In the genomic region with DNA sequence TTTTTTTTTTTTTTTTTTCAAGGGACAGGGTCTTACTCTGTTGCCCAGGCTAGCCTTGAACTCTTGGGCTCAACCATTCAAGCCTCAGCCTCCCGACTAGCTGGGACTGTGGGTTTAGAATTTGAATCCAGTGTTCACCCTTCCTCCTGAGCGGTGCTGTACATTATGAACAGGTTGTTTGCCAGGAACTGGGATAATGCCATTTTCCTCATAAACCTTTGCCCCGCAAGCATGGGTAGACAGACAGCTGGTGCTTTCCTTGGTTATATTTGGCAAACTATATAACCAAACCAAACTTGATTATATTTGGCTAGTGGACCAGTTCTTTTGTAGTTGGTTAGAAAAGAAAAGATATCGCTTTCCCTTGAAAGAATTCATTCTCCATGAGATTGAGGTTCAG, we compare ENCODE assay signal across 26 cellular contexts. TPM values are rescaled to one million over a fixed set of nuclear protein-coding genes. Genes with fewer than 3 reads are reported as not detected.
A peak's percentile ranks its signal among the peaks of the same experiment; 100 is the strongest.
DNase-seq lines count a peak whose midpoint lies in the region; ATAC-seq, FAIRE-seq and TF ChIP-seq lines count a peak whose summit lies in the region.
"Had no signal": no experiment of that assay in that cellular context is flagged by ENCODE, and none has a peak within 500 bp of the region (broad histone marks: within the 10 kb centered on the region; RNA-seq: fewer than 3 reads in every experiment).

No MANE protein-coding gene starts in this region.

- H3K9me3 ChIP-seq in BLaER1 (no peaks in the 10 kb centered on the region), GM12878 (replicated peaks; ENCODE audit: control insufficient read depth, insufficient read depth, low read length) (no peaks in the 10 kb centered on the region), mucosa of descending colon (no peaks in the 10 kb centered on the region), A673 (ENCODE audit: low read depth, low read length, poor library complexity, severe bottlenecking) (no peaks in the 10 kb centered on the region)
- H3K9me3 ChIP-seq: ascending aorta, upper lobe of left lung had no signal

- peak overlapping the region; percentile 48 for H3K4me3 ChIP-seq in BLaER1
- H3K4me3 ChIP-seq in GM12878 = no peak overlapping the region
- H3K4me3 ChIP-seq in mucosa of descending colon = no peak overlapping the region
- H3K4me3 ChIP-seq in A673 (ENCODE audit: low read depth, low read length, poor library complexity, severe bottlenecking) = no peak overlapping the region
- H3K4me3 ChIP-seq: ascending aorta, dorsolateral prefrontal cortex, GM23248, upper lobe of left lung had no signal

- no peak for TF ChIP-seq POLR2A in GM12878 (IDR thresholded peaks at IDR 0.05; ENCODE audit: low read depth, low read length)

- RAD21 ChIA-PET in GM12878 (lab: Charles Lee; ENCODE audit: unreplicated experiment) = interaction anchor here (0.7 to 6.7 kb wide), 12 partner anchors 10 to 459 kb away, joined by 3 to 99 read pairs (median 18); no protein-coding TSS in a partner anchor

- WGBS in GM12878 (ENCODE audit: insufficient coverage, insufficient replicate concordance, low lambda C conversion rate, missing lambda C conversion rate) = 100% methylated on average over 4 of the region's 4 CpGs

- SMC1A ChIA-PET in GM12878 (lab: Charles Lee; ENCODE audit: uncharacterized antibody, unreplicated experiment) = interaction anchor here (0.6 to 6.5 kb wide), 13 partner anchors 10 to 461 kb away, joined by 3 to 104 read pairs (median 6); no protein-coding TSS in a partner anchor

- BruUV-seq in GM12878 (replicated peaks; lab: Mats Ljungman, UMichigan) = no TSS peak
- BruUV-seq in A673 (replicated peaks; lab: Mats Ljungman, UMichigan) = no TSS peak

- H4K20me1 ChIP-seq in BLaER1 (peaks cover 11% of the 10 kb centered on the region), GM12878 (ENCODE audit: control insufficient read depth, insufficient read depth) (no peaks in the 10 kb centered on the region; the same call in 1 of the 2 replicates)

- H3K9ac ChIP-seq in BLaER1 (peak overlapping the region; percentile 89), GM12878 (ENCODE audit: control insufficient read depth, insufficient read depth, low read length) (0 out of 2 replicates have a peak overlapping the region, but pooled peaks have one; percentile 2)
- H3K9ac ChIP-seq: GM23248, parathyroid adenoma had no signal

- H3K36me3 ChIP-seq in BLaER1 (peaks cover 27% of the 10 kb centered on the region), GM12878 (ENCODE audit: control insufficient read depth in 2 of 2, insufficient read depth in 2 of 2, low read length in 1 of 2) (peaks cover 0 to 2% of the 10 kb centered on the region in 2 experiments; a peak in 2 of 4 replicates), mucosa of descending colon (ENCODE audit: low read depth) (no peaks in the 10 kb centered on the region), A673 (ENCODE audit: insufficient read depth, low read length, poor library complexity, severe bottlenecking) (no peaks in the 10 kb centered on the region)
- H3K36me3 ChIP-seq: ascending aorta had no signal

- H3K27ac ChIP-seq in BLaER1 (peak overlapping the region; percentile 95), GM12878 (ENCODE audit: control insufficient read depth, insufficient read depth) (peak overlapping the region; percentile 95), A673 (ENCODE audit: low read depth, low read length, poor library complexity, severe bottlenecking) (no peak overlapping the region)
- H3K27ac ChIP-seq: ascending aorta, dorsolateral prefrontal cortex, GM23248, parathyroid adenoma, upper lobe of left lung had no signal

- H3K4me1 ChIP-seq in BLaER1 (peaks cover 100% of the 10 kb centered on the region), GM12878 (ENCODE audit: control insufficient read depth, insufficient read depth, low read length) (peaks cover 60% of the 10 kb centered on the region), mucosa of descending colon (ENCODE audit: low read depth) (peaks cover 27% of the 10 kb centered on the region), A673 (ENCODE audit: insufficient read depth, low read length, poor library complexity, severe bottlenecking) (peaks cover 34% of the 10 kb centered on the region)
- H3K4me1 ChIP-seq: parathyroid adenoma had no signal

- DNase-seq in NCI-H69 (lab: John Stamatoyannopoulos, UW) = peak; percentile 54
- DNase-seq in GM12878 (ENCODE audit: low read depth, low spot score) = no peak
- DNase-seq in mucosa of descending colon = peak in 1 of 3 donors; percentile 43
- DNase-seq in HTR-8/SVneo (ENCODE audit: insufficient read length, low spot score) = no peak
- DNase-seq in urothelium cell line (ENCODE audit: low spot score) = no peak
- DNase-seq in A673 (ENCODE audit: low spot score) = no peak
- DNase-seq: activated CD4-positive, alpha-beta T cell treated with anti-CD3 and anti-CD28 coated beads, Interleukin-2, amount 50 U/mL, for 48 hours; activated CD4-positive, CD25-positive, alpha-beta regulatory T cell; DMS79; dorsolateral prefrontal cortex; GM23248; hypothalamus; immature natural killer cell; KG1; left ventricle myocardium superior; MV-4-11; NK-92 treated with Interleukin-12 subunit alpha and Interleukin-12 subunit beta, amount 100 ng/mL, for 24 hours; SIG-M5; small intestine; stimulated activated CD4-positive, alpha-beta T cell treated with anti-CD3 and anti-CD28 coated beads, Interleukin-1b, Interleukin-23, amount 100 ng/mL, for 48 hours; upper lobe of left lung had no signal

- CTCF ChIA-PET in GM12878 (lab: Yijun Ruan, JAX) = interaction anchor here (1.4 to 6.6 kb wide), 11 partner anchors 9 to 407 kb away, joined by 4 to 44 read pairs (median 12); no protein-coding TSS in a partner anchor
- CTCF ChIA-PET in A673 (lab: Charles Lee) = no interaction called here

- peaks cover 41% of the 10 kb centered on the region for H3K79me2 ChIP-seq in GM12878 (ENCODE audit: control insufficient read depth, insufficient read depth, low read length)

- ATAC-seq in GM12878 (no peak), mucosa of descending colon (peak; percentile 78), GM21360 (IDR thresholded peaks at IDR 0.05; ENCODE audit: unreplicated experiment) (no peak)
- ATAC-seq: left ventricle myocardium superior, Panc1 had no signal

- POLR2A ChIA-PET in GM12878 (lab: Charles Lee) (interaction anchor here (0.7 to 4.3 kb wide), 6 partner anchors 8 to 404 kb away, joined by 4 to 48 read pairs (median 7); no protein-coding TSS in a partner anchor), A673 (lab: Charles Lee; ENCODE audit: low non-redundant PET) (no interaction called here)

- no peak for TF ChIP-seq EP300 in GM12878 (IDR thresholded peaks at IDR 0.05; ENCODE audit: borderline replicate concordance in 1 of 2, control insufficient read depth in 1 of 2, low read depth in 2 of 2, low read length in 2 of 2)

- H2AFZ ChIP-seq in GM12878 (ENCODE audit: control insufficient read depth, low read depth, low read length) = no peak overlapping the region
- H2AFZ ChIP-seq: GM23248, parathyroid adenoma had no signal

- H3K4me2 ChIP-seq in BLaER1 (peak overlapping the region; percentile 91), GM12878 (ENCODE audit: control insufficient read depth, insufficient read depth) (peak overlapping the region; percentile 91; the same call in 1 of the 2 replicates)

- TF ChIP-seq CTCF in GM12878 (IDR thresholded peaks at IDR 0.05 in 2 of 3, conservative IDR thresholded peaks at IDR 0.05 in 1 of 3; ENCODE audit: control insufficient read depth in 2 of 3, extremely low read depth in 1 of 3, insufficient read depth in 1 of 3, low read depth in 3 of 3, low read length in 3 of 3) = no peak
- no peak for TF ChIP-seq CTCF in mucosa of descending colon (IDR thresholded peaks at IDR 0.05)
- TF ChIP-seq CTCF in A673 (conservative IDR thresholded peaks at IDR 0.05; ENCODE audit: low read depth, low read length) = no peak

- in situ Hi-C loops in GM12878 (cut with MboI) = loop anchor here (5.0 kb wide), 1 partner anchor 90 kb away; no protein-coding TSS in a partner anchor

- TF ChIP-seq RAD21 in GM12878 (IDR thresholded peaks at IDR 0.05; ENCODE audit: insufficient read depth, low read depth, low read length) = no peak

- intact Hi-C loops in GM12878 (cut with micrococcal nuclease; ENCODE audit: unreplicated experiment) (no loop called here), mucosa of descending colon (cut with DNase I, micrococcal nuclease) (no loop called here), A673 (cut with micrococcal nuclease; ENCODE audit: unreplicated experiment) (no loop called here)

- FAIRE-seq in GM12878 (lab: Jason Lieb, UNC) (no peak), HTR-8/SVneo (lab: Jason Lieb, UNC) (no peak), urothelium cell line (lab: Jason Lieb, UNC) (no peak)
- FAIRE-seq: small intestine had no signal

- H3K27me3 ChIP-seq in BLaER1 (no peaks in the 10 kb centered on the region), GM12878 (replicated peaks in 1 of 2; ENCODE audit: control insufficient read depth in 2 of 2, insufficient read depth in 2 of 2, low read length in 1 of 2) (no peaks in the 10 kb centered on the region), A673 (replicated peaks; ENCODE audit: insufficient read depth, low read depth, low read length, poor library complexity) (no peaks in the 10 kb centered on the region)
- H3K27me3 ChIP-seq: ascending aorta, dorsolateral prefrontal cortex, upper lobe of left lung had no signal

TF ChIP-seq in GM12878, 131 proteins besides CTCF, POLR2A, EP300 and RAD21:
- TF ChIP-seq NR2F1 (conservative IDR thresholded peaks at IDR 0.05) (no peak), NRF1 (conservative IDR thresholded peaks at IDR 0.05; ENCODE audit: low read depth, low read length) (no peak), RFX5 (IDR thresholded peaks at IDR 0.05; ENCODE audit: low read depth, low read length) (no peak)

RNA-seq across cellular contexts. Expression of a gene that starts 54.9 kb away (rescaled TPM):
- total RNA-seq in GM12878 (2013; cell fraction: nucleolus; rRNA removed) = 73.1 and 76.8 TPM in 2 replicates
- total RNA-seq in GM12878 (2014; rRNA removed) = 12.6 and 14.0 TPM in 2 replicates
- total RNA-seq in GM12878 (2014; rRNA removed; fragmentation: Illumina TruSeq; extraction: Trizol) = 11.8 and 13.2 TPM in 2 replicates
- total RNA-seq in GM12878 (2021) = 27.7 and 29.7 TPM in 2 replicates
- 13.3 TPM for polyA plus RNA-seq in GM12878 (2011; ENCODE audit: low read depth)
- polyA plus RNA-seq in GM12878 (2011; rRNA removed) = 19.3 and 21.3 TPM in 2 replicates
- 30.2 and 30.3 TPM in 2 replicates for polyA plus RNA-seq in GM12878 (2011; cell fraction: cytosol; rRNA removed)
- polyA plus RNA-seq in GM12878 (2011; cell fraction: nucleus; rRNA removed) = 28.2 and 29.3 TPM in 2 replicates
- 26.0 and 28.9 TPM in 2 replicates for polyA plus RNA-seq in GM12878 (2012)
- 7.2 and 12.8 TPM in 2 replicates for polyA plus RNA-seq in GM12878 (2014; fragmentation: Illumina TruSeq; extraction: Trizol)
- polyA plus RNA-seq in GM12878 (2014; fragmentation: Nextera tagmentation; extraction: Ambion mirVana) = 1 to 10 TPM in 1 of 2 experiments, under 1 TPM in 1; 0.52 to 1.2 TPM
- 19.4 and 20.4 TPM in 2 replicates for polyA plus RNA-seq in GM12878 (2014; rRNA removed)
- 10 to 100 TPM; 22.6 to 23.5 TPM for polyA plus RNA-seq in GM12878 (2016; fragmentation: Nextera tagmentation; extraction: Ambion mirVana)
- 20.6 and 33.0 TPM in 2 replicates for polyA minus RNA-seq in GM12878 (2011; rRNA and poly(A)+ RNA removed)
- 10.5 and 11.9 TPM in 2 replicates for polyA minus RNA-seq in GM12878 (2011; cell fraction: cytosol; rRNA and poly(A)+ RNA removed)
- polyA minus RNA-seq in GM12878 (2011; cell fraction: nucleus; rRNA and poly(A)+ RNA removed) = 16.3 and 27.4 TPM in 2 replicates
- total RNA-seq in mucosa of descending colon = 10 to 100 TPM; 29.5 to 59.1 (median 55.2) TPM
- 80.5 and 94.6 TPM in 2 replicates for total RNA-seq in A673 (2021)
